ENCODE assay signal across 14 cellular contexts in genomic region chr7:44982970-44983369, GRCh38. TPM values are rescaled to one million over a fixed set of nuclear protein-coding genes. Genes with fewer than 3 reads are reported as not detected.
DNase-seq lines count a peak whose midpoint lies in the region; ATAC-seq and TF ChIP-seq lines count a peak whose summit lies in the region.
"Had no signal": no experiment of that assay in that cellular context is flagged by ENCODE, and none has a peak within 500 bp of the region (broad histone marks: within the 10 kb centered on the region; RNA-seq: fewer than 3 reads in every experiment).

No MANE protein-coding gene starts in this region.

- POLR2A ChIA-PET in CD4-positive, alpha-beta T cell (lab: Charles Lee): interaction anchor here (0.9 to 16.1 kb wide), 4 partner anchors 9 to 49 kb away, joined by 3 to 321 read pairs (median 8); partner anchors contain the start of gene CCM2

- H3K4me3 Mint-ChIP-seq in CD4-positive, alpha-beta T cell: peak overlapping the region; percentile 95
- H3K4me3 Mint-ChIP-seq in activated T-helper 1 cell treated with anti-CD3 and anti-CD28 coated beads, Interleukin-12 subunit alpha, Interleukin-12 subunit beta, Interleukin-2, Interleukin-4 antibody, amounts not matched to agents 30 ng/mL and 10 ng/mL and 1 ng/mL, durations not matched to agents 14 hours and 24 hours and 36 hours: peak overlapping the region; percentile 98
- H3K4me3 Mint-ChIP-seq in natural killer cell: no peak overlapping the region
- H3K4me3 Mint-ChIP-seq: neural progenitor cell had no signal

- no peak for ATAC-seq in CD4-positive, alpha-beta T cell (ENCODE audit: poor library complexity)
- ATAC-seq in natural killer cell (no peak), GM21360 (IDR thresholded peaks at IDR 0.05; ENCODE audit: unreplicated experiment) (no peak)
- ATAC-seq: heart right ventricle, left ventricle myocardium superior, sciatic nerve had no signal

- H3K4me3 ChIP-seq in HFF-Myc (replicated peaks; ENCODE audit: low read depth, low read length): peak overlapping the region; percentile 98
- H3K4me3 ChIP-seq: heart right ventricle, neural progenitor cell had no signal

- H3K27ac Mint-ChIP-seq in CD4-positive, alpha-beta T cell: peak overlapping the region; percentile 95
- H3K27ac Mint-ChIP-seq in activated T-helper 1 cell treated with anti-CD3 and anti-CD28 coated beads, Interleukin-12 subunit alpha, Interleukin-12 subunit beta, Interleukin-2, Interleukin-4 antibody, amounts not matched to agents 30 ng/mL and 10 ng/mL and 1 ng/mL, durations not matched to agents 14 hours and 24 hours and 36 hours: peak overlapping the region; percentile 99
- H3K27ac Mint-ChIP-seq in natural killer cell: peak overlapping the region; percentile 23 to 99
- H3K27ac Mint-ChIP-seq: neural progenitor cell had no signal

- no peak for DNase-seq in CD4-positive, alpha-beta T cell
- DNase-seq in HFF-Myc (ENCODE audit: extremely low read depth, low read depth) (no peak), natural killer cell (no peak), T1000 (lab: John Stamatoyannopoulos, UW) (no peak), AG08395 (ENCODE audit: low spot score) (no peak)
- no peak for DNase-seq in activated T-helper 1 cell treated with anti-CD3 and anti-CD28 coated beads, Interleukin-12 subunit alpha, Interleukin-12 subunit beta, Interleukin-2, Interleukin-4 antibody, amounts not matched to agents 30 ng/mL and 10 ng/mL and 1 ng/mL, durations not matched to agents 14 hours and 24 hours and 36 hours (ENCODE audit: low spot score)
- DNase-seq: activated CD4-positive, alpha-beta T cell treated with anti-CD3 and anti-CD28 coated beads for 1 hour; erythroblast; heart right ventricle; left ventricle myocardium superior; SK-N-SH had no signal

- CTCF ChIA-PET in CD4-positive, alpha-beta T cell (lab: Charles Lee): interaction anchor here (0.8 to 1.6 kb wide), 5 partner anchors 9 to 153 kb away, joined by 3 to 5 read pairs (median 4); no protein-coding TSS in a partner anchor

- H3K9me3 ChIP-seq in CD4-positive, alpha-beta T cell (ENCODE audit: control insufficient read depth, low read length): no peaks in the 10 kb centered on the region
- H3K9me3 ChIP-seq: heart right ventricle, SK-N-SH had no signal

- TF ChIP-seq CTCF in CD4-positive, alpha-beta T cell (IDR thresholded peaks at IDR 0.05): no peak
- TF ChIP-seq CTCF in HFF-Myc (IDR thresholded peaks at IDR 0.05; ENCODE audit: low read depth, low read length, missing control alignments) (no peak), natural killer cell (IDR thresholded peaks at IDR 0.05) (no peak)

- H3K36me3 Mint-ChIP-seq in CD4-positive, alpha-beta T cell (ENCODE audit: low read depth): peaks cover 65% of the 10 kb centered on the region
- peaks cover 58% of the 10 kb centered on the region for H3K36me3 Mint-ChIP-seq in activated T-helper 1 cell treated with anti-CD3 and anti-CD28 coated beads, Interleukin-12 subunit alpha, Interleukin-12 subunit beta, Interleukin-2, Interleukin-4 antibody, amounts not matched to agents 30 ng/mL and 10 ng/mL and 1 ng/mL, durations not matched to agents 14 hours and 24 hours and 36 hours (ENCODE audit: low read depth)
- peaks cover 11% of the 10 kb centered on the region for H3K36me3 Mint-ChIP-seq in natural killer cell

- no peaks in the 10 kb centered on the region for H3K9me3 Mint-ChIP-seq in CD4-positive, alpha-beta T cell
- no peaks in the 10 kb centered on the region for H3K9me3 Mint-ChIP-seq in activated T-helper 1 cell treated with anti-CD3 and anti-CD28 coated beads, Interleukin-12 subunit alpha, Interleukin-12 subunit beta, Interleukin-2, Interleukin-4 antibody, amounts not matched to agents 30 ng/mL and 10 ng/mL and 1 ng/mL, durations not matched to agents 14 hours and 24 hours and 36 hours
- H3K9me3 Mint-ChIP-seq in natural killer cell: no peaks in the 10 kb centered on the region
- H3K9me3 Mint-ChIP-seq: neural progenitor cell had no signal

- intact Hi-C loops in CD4-positive, alpha-beta T cell (cut with DNase I, micrococcal nuclease): loop anchor here in 1 of 2 experiments (10.0 kb wide), 1 partner anchor 398 kb away; the partner anchor contains the start of gene TMED4
- intact Hi-C loops in activated T-helper 1 cell treated with anti-CD3 and anti-CD28 coated beads, Interleukin-12 subunit alpha, Interleukin-12 subunit beta, Interleukin-2, Interleukin-4 antibody, amounts not matched to agents 30 ng/mL and 10 ng/mL and 1 ng/mL, durations not matched to agents 14 hours and 24 hours and 36 hours (cut with micrococcal nuclease): no loop called here
- intact Hi-C loops in natural killer cell (cut with micrococcal nuclease): no loop called here

- no peaks in the 10 kb centered on the region for H3K27me3 ChIP-seq in CD4-positive, alpha-beta T cell (ENCODE audit: control insufficient read depth, insufficient read depth, low read length)
- H3K27me3 ChIP-seq: heart right ventricle, neural progenitor cell had no signal

- no peak overlapping the region for H3K27ac ChIP-seq in CD4-positive, alpha-beta T cell (ENCODE audit: low read depth, low read length)
- H3K27ac ChIP-seq: neural progenitor cell had no signal

- no peaks in the 10 kb centered on the region for H3K27me3 Mint-ChIP-seq in CD4-positive, alpha-beta T cell
- no peaks in the 10 kb centered on the region for H3K27me3 Mint-ChIP-seq in activated T-helper 1 cell treated with anti-CD3 and anti-CD28 coated beads, Interleukin-12 subunit alpha, Interleukin-12 subunit beta, Interleukin-2, Interleukin-4 antibody, amounts not matched to agents 30 ng/mL and 10 ng/mL and 1 ng/mL, durations not matched to agents 14 hours and 24 hours and 36 hours (ENCODE audit: insufficient read depth)
- H3K27me3 Mint-ChIP-seq in natural killer cell (ENCODE audit: low read depth in 2 of 2): no peaks in the 10 kb centered on the region

- peaks cover 85% of the 10 kb centered on the region for H3K4me1 Mint-ChIP-seq in CD4-positive, alpha-beta T cell (ENCODE audit: low read depth)
- H3K4me1 Mint-ChIP-seq in activated T-helper 1 cell treated with anti-CD3 and anti-CD28 coated beads, Interleukin-12 subunit alpha, Interleukin-12 subunit beta, Interleukin-2, Interleukin-4 antibody, amounts not matched to agents 30 ng/mL and 10 ng/mL and 1 ng/mL, durations not matched to agents 14 hours and 24 hours and 36 hours (ENCODE audit: low read depth): peaks cover 78% of the 10 kb centered on the region
- peaks cover 67 to 74% of the 10 kb centered on the region in 2 donors for H3K4me1 Mint-ChIP-seq in natural killer cell

RNA-seq across cellular contexts. Expression of gene MYO1G, which starts 4.2 kb away (rescaled TPM):
- 100 to 1,000 TPM; 155 to 157 TPM for total RNA-seq in CD4-positive, alpha-beta T cell
- total RNA-seq in activated T-helper 1 cell treated with anti-CD3 and anti-CD28 coated beads, Interleukin-12 subunit alpha, Interleukin-12 subunit beta, Interleukin-2, Interleukin-4 antibody, amounts not matched to agents 30 ng/mL and 10 ng/mL and 1 ng/mL, durations not matched to agents 14 hours and 24 hours and 36 hours: 252 and 258 TPM in 2 replicates
- 100 to 1,000 TPM; 371 to 470 (median 429) TPM for total RNA-seq in natural killer cell

RNA-seq across cellular contexts. Expression of gene CCM2, which starts 17.0 kb away (rescaled TPM):
- total RNA-seq in CD4-positive, alpha-beta T cell: 10 to 100 TPM; 48.8 to 52.8 TPM
- total RNA-seq in activated T-helper 1 cell treated with anti-CD3 and anti-CD28 coated beads, Interleukin-12 subunit alpha, Interleukin-12 subunit beta, Interleukin-2, Interleukin-4 antibody, amounts not matched to agents 30 ng/mL and 10 ng/mL and 1 ng/mL, durations not matched to agents 14 hours and 24 hours and 36 hours: 59.2 and 65.5 TPM in 2 replicates
- 100 to 1,000 TPM in 1 of 3 donors, 10 to 100 TPM in 2; 66.2 to 104 (median 97.5) TPM for total RNA-seq in natural killer cell
